ENCODE assay signal across 8 cellular contexts in the genomic region with DNA sequence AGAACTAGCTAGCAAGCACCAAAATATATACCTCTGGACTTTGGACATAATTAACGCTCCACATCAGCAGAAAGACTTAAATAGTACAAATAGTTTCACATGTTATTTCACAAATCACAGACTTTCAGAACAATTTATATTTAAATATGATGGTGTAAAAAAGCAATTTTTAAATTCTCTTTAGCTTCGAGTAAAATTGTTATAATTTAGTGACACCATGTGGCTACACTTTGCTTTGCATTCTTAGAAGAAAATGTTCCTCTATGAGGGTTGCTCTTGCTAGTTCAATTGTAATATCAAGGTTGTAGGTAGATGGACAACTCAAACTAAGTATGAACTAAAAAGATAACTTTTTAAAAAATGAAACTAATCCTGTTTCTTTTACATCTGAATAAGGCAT.
DNase-seq lines count a peak whose midpoint lies in the region; ATAC-seq and TF ChIP-seq lines count a peak whose summit lies in the region.

No MANE protein-coding gene starts in this region.

- no peak for ATAC-seq in GM19395 (IDR thresholded peaks at IDR 0.05; ENCODE audit: unreplicated experiment)
- ATAC-seq in HG03342 (IDR thresholded peaks at IDR 0.05; ENCODE audit: unreplicated experiment), result no peak

- H3K4me3 ChIP-seq in astrocyte of the cerebellum (ENCODE audit: low read depth, low read length) (no peak overlapping the region), mesendoderm (ENCODE audit: low read length) (no peak overlapping the region)

- peak overlapping the region; percentile 89 to 97 (median 95) for H3K27ac Mint-ChIP-seq in IgD-negative memory B cell

- H2BK5ac ChIP-seq in mesendoderm (ENCODE audit: low read length), result no peak overlapping the region

- H2BK120ac ChIP-seq in mesendoderm (ENCODE audit: low read depth, low read length), result no peak overlapping the region

- H3K27ac ChIP-seq in mesendoderm (ENCODE audit: low read depth, low read length), result no peak overlapping the region

- H3K36me3 Mint-ChIP-seq in IgD-negative memory B cell, result peaks cover 7% of the 10 kb centered on the region

- no peak overlapping the region for H3K23ac ChIP-seq in mesendoderm (ENCODE audit: low read length)

- H3K9ac ChIP-seq in mesendoderm (ENCODE audit: low read length), result no peak overlapping the region

- no peak overlapping the region for H4K5ac ChIP-seq in mesendoderm (ENCODE audit: low read length)

- no peak overlapping the region for H3K4ac ChIP-seq in mesendoderm (ENCODE audit: low read depth, low read length)

- in situ Hi-C loops in astrocyte of the cerebellum (cut with HindIII; ENCODE audit: low sequenced_read_pairs), result no loop called here

- H3K4me1 ChIP-seq in mesendoderm (ENCODE audit: control insufficient read depth, low read depth, low read length), result peaks cover 3% of the 10 kb centered on the region

- no peaks in the 10 kb centered on the region for H3K79me2 ChIP-seq in mesendoderm (ENCODE audit: control insufficient read depth, insufficient read depth, low read length)

- no peak overlapping the region for H3K18ac ChIP-seq in mesendoderm (ENCODE audit: low read length)

- no peaks in the 10 kb centered on the region for H3K79me1 ChIP-seq in mesendoderm (ENCODE audit: low read length)

- H3K56ac ChIP-seq in mesendoderm (ENCODE audit: low read length), result no peak overlapping the region

- H3K4me3 Mint-ChIP-seq in IgD-negative memory B cell, result peak overlapping the region in 1 of 4 donors; percentile 52

- H3K4me1 Mint-ChIP-seq in IgD-negative memory B cell, result peaks cover 21 to 22% (median 21%) of the 10 kb centered on the region in 3 donors

- WGBS in mesendoderm (ENCODE audit: extremely low coverage, insufficient coverage, low lambda C conversion rate), result no CpG with 5 or more reads among the region's 2 CpGs

- no peaks in the 10 kb centered on the region for H3K27me3 ChIP-seq in mesendoderm (ENCODE audit: insufficient read depth, low read length, poor library complexity)

- no peaks in the 10 kb centered on the region for H3K36me3 ChIP-seq in mesendoderm (ENCODE audit: control insufficient read depth, insufficient read depth, low read length)

- H3K4me2 ChIP-seq in mesendoderm (ENCODE audit: low read length), result no peak overlapping the region

- H2AK5ac ChIP-seq in mesendoderm (ENCODE audit: low read length), result no peak overlapping the region

- no peak overlapping the region for H4K8ac ChIP-seq in mesendoderm (ENCODE audit: low read depth, low read length)

- H3K9me3 Mint-ChIP-seq in IgD-negative memory B cell, result peaks cover 0 to 5% (median 0%) of the 10 kb centered on the region in 3 donors

- DNase-seq in DMS 273 treated with DMSO at 0.1 percent for 48 hours (lab: John Stamatoyannopoulos, UW) (peak; percentile 19), astrocyte of the cerebellum (ENCODE audit: low read depth) (peak; percentile 19), mesendoderm (peak; percentile 37), A172 (ENCODE audit: low spot score) (no peak)
- DNase-seq in activated T-cell treated with anti-CD3 and anti-CD28 coated beads, Interleukin-2, amount 50 U/mL, for 1 hour, result no peak

- H2BK15ac ChIP-seq in mesendoderm (replicated peaks; ENCODE audit: low read depth), result no peak overlapping the region

- H3K27me3 Mint-ChIP-seq in IgD-negative memory B cell, result no peaks in the 10 kb centered on the region

- peak; percentile 24 for TF ChIP-seq CTCF in astrocyte of the cerebellum (IDR thresholded peaks at IDR 0.05; ENCODE audit: low read depth, low read length, missing control alignments)

Comparison
In these comparisons a context has a peak if more than half of its experiments do, and no peak if none do; other contexts are left out.
1. DNase-seq: peak in DMS 273 treated with DMSO at 0.1 percent for 48 hours (single experiment), astrocyte of the cerebellum (single experiment) and mesendoderm (single experiment); none in activated T-cell treated with anti-CD3 and anti-CD28 coated beads, Interleukin-2, amount 50 U/mL, for 1 hour (single experiment) and A172 (single experiment).